In genomic region chr4:10115271-10115656, GRCh38 we compare ENCODE assay signal across 8 cellular contexts. TPM values are rescaled to one million over a fixed set of nuclear protein-coding genes. Genes with fewer than 3 reads are reported as not detected.
A peak's percentile ranks its signal among the peaks of the same experiment; 100 is the strongest.
DNase-seq lines count a peak whose midpoint lies in the region; ATAC-seq and TF ChIP-seq lines count a peak whose summit lies in the region.

No MANE protein-coding gene starts in this region.

- H3K4me1 ChIP-seq in iPS-18a (ENCODE audit: control insufficient read depth, low read depth, low read length): peaks cover 43% of the 10 kb centered on the region
- H3K4me1 ChIP-seq in stomach: peaks cover 37 to 79% (median 71%) of the 10 kb centered on the region in 4 donors

- peak overlapping the region; percentile 93 to 95 for H3K4me3 Mint-ChIP-seq in activated T-cell treated with anti-CD3 and anti-CD28 coated beads, Interleukin-2, amount 50 U/mL, for 72 hours
- H3K4me3 Mint-ChIP-seq in activated T-helper 1 cell treated with anti-CD3 and anti-CD28 coated beads, Interleukin-12 subunit alpha, Interleukin-12 subunit beta, Interleukin-2, Interleukin-4 antibody, amounts not matched to agents 30 ng/mL and 10 ng/mL and 1 ng/mL, durations not matched to agents 14 hours and 24 hours and 36 hours: peak overlapping the region; percentile 97

- peaks cover 16 to 35% of the 10 kb centered on the region in 2 donors for H3K36me3 Mint-ChIP-seq in activated T-cell treated with anti-CD3 and anti-CD28 coated beads, Interleukin-2, amount 50 U/mL, for 72 hours (ENCODE audit: insufficient read depth in 2 of 2)
- peaks cover 55% of the 10 kb centered on the region for H3K36me3 Mint-ChIP-seq in activated T-helper 1 cell treated with anti-CD3 and anti-CD28 coated beads, Interleukin-12 subunit alpha, Interleukin-12 subunit beta, Interleukin-2, Interleukin-4 antibody, amounts not matched to agents 30 ng/mL and 10 ng/mL and 1 ng/mL, durations not matched to agents 14 hours and 24 hours and 36 hours (ENCODE audit: low read depth)

- H3K27ac Mint-ChIP-seq in activated T-cell treated with anti-CD3 and anti-CD28 coated beads, Interleukin-2, amount 50 U/mL, for 72 hours: peak overlapping the region; percentile 90
- peak overlapping the region; percentile 95 for H3K27ac Mint-ChIP-seq in activated T-helper 1 cell treated with anti-CD3 and anti-CD28 coated beads, Interleukin-12 subunit alpha, Interleukin-12 subunit beta, Interleukin-2, Interleukin-4 antibody, amounts not matched to agents 30 ng/mL and 10 ng/mL and 1 ng/mL, durations not matched to agents 14 hours and 24 hours and 36 hours

- 14 to 51% (median 43%) methylated on average over 8 of the region's 8 CpGs for WGBS in stomach, 5 donors

- peak overlapping the region; percentile 78 for H3K9ac ChIP-seq in iPS-18a (ENCODE audit: low read length)

- no peak for TF ChIP-seq POLR2A in stomach (IDR thresholded peaks at IDR 0.05)

- H3K36me3 ChIP-seq in iPS-18a (ENCODE audit: control insufficient read depth, low read depth, low read length) (peaks cover 54% of the 10 kb centered on the region), stomach (peaks cover 40 to 52% (median 49%) of the 10 kb centered on the region in 4 donors)

- DNase-seq in activated T-cell treated with anti-CD3 and anti-CD28 coated beads, Interleukin-2, amount 50 U/mL, for 72 hours: no peak
- no peak for DNase-seq in activated T-cell treated with anti-CD3 and anti-CD28 coated beads, Interleukin-2, amount 50 U/mL, for 48 hours
- no peak for DNase-seq in activated T-helper 1 cell treated with anti-CD3 and anti-CD28 coated beads, Interleukin-12 subunit alpha, Interleukin-12 subunit beta, Interleukin-2, Interleukin-4 antibody, amounts not matched to agents 30 ng/mL and 10 ng/mL and 1 ng/mL, durations not matched to agents 14 hours and 24 hours and 36 hours (ENCODE audit: low spot score)
- DNase-seq in stomach: no peak
- no peak for DNase-seq in H4 (ENCODE audit: low spot score)

- intact Hi-C loops in activated T-helper 1 cell treated with anti-CD3 and anti-CD28 coated beads, Interleukin-12 subunit alpha, Interleukin-12 subunit beta, Interleukin-2, Interleukin-4 antibody, amounts not matched to agents 30 ng/mL and 10 ng/mL and 1 ng/mL, durations not matched to agents 14 hours and 24 hours and 36 hours (cut with micrococcal nuclease): loop anchor here (10.0 kb wide), 2 partner anchors 510 to 1910 kb away; no protein-coding TSS in a partner anchor
- intact Hi-C loops in stomach (cut with DNase I; ENCODE audit: low total_unique reads): no loop called here

- H3K4me3 ChIP-seq in iPS-18a (ENCODE audit: low read length) (peak overlapping the region; percentile 87), stomach (peak overlapping the region; percentile 70 to 96 (median 94))

- no peak for ATAC-seq in activated T-cell treated with anti-CD3 and anti-CD28 coated beads, Interleukin-2, amount 50 U/mL, for 72 hours (replicated peaks in 1 of 2)
- ATAC-seq in GM21381 (IDR thresholded peaks at IDR 0.05; ENCODE audit: unreplicated experiment) (no peak), HG03095 (IDR thresholded peaks at IDR 0.05; ENCODE audit: unreplicated experiment) (no peak)

- no peaks in the 10 kb centered on the region for H3K9me3 Mint-ChIP-seq in activated T-cell treated with anti-CD3 and anti-CD28 coated beads, Interleukin-2, amount 50 U/mL, for 72 hours
- no peaks in the 10 kb centered on the region for H3K9me3 Mint-ChIP-seq in activated T-helper 1 cell treated with anti-CD3 and anti-CD28 coated beads, Interleukin-12 subunit alpha, Interleukin-12 subunit beta, Interleukin-2, Interleukin-4 antibody, amounts not matched to agents 30 ng/mL and 10 ng/mL and 1 ng/mL, durations not matched to agents 14 hours and 24 hours and 36 hours

- TF ChIP-seq EP300 in stomach (IDR thresholded peaks at IDR 0.05): no peak

- H3K9me3 ChIP-seq in iPS-18a (ENCODE audit: control insufficient read depth, low read depth, low read length) (no peaks in the 10 kb centered on the region), stomach (no peaks in the 10 kb centered on the region)

- H3K27me3 ChIP-seq in iPS-18a (ENCODE audit: control insufficient read depth, insufficient read depth, low read length): no peaks in the 10 kb centered on the region
- no peaks in the 10 kb centered on the region for H3K27me3 ChIP-seq in stomach

- H3K4me1 Mint-ChIP-seq in activated T-cell treated with anti-CD3 and anti-CD28 coated beads, Interleukin-2, amount 50 U/mL, for 72 hours (ENCODE audit: low read depth): peaks cover 86% of the 10 kb centered on the region
- H3K4me1 Mint-ChIP-seq in activated T-helper 1 cell treated with anti-CD3 and anti-CD28 coated beads, Interleukin-12 subunit alpha, Interleukin-12 subunit beta, Interleukin-2, Interleukin-4 antibody, amounts not matched to agents 30 ng/mL and 10 ng/mL and 1 ng/mL, durations not matched to agents 14 hours and 24 hours and 36 hours (ENCODE audit: low read depth): peaks cover 86% of the 10 kb centered on the region

- no peak for TF ChIP-seq CTCF in stomach (IDR thresholded peaks at IDR 0.05)

- no peaks in the 10 kb centered on the region for H3K27me3 Mint-ChIP-seq in activated T-cell treated with anti-CD3 and anti-CD28 coated beads, Interleukin-2, amount 50 U/mL, for 72 hours (ENCODE audit: low read depth)
- H3K27me3 Mint-ChIP-seq in activated T-helper 1 cell treated with anti-CD3 and anti-CD28 coated beads, Interleukin-12 subunit alpha, Interleukin-12 subunit beta, Interleukin-2, Interleukin-4 antibody, amounts not matched to agents 30 ng/mL and 10 ng/mL and 1 ng/mL, durations not matched to agents 14 hours and 24 hours and 36 hours (ENCODE audit: insufficient read depth): no peaks in the 10 kb centered on the region

- H3K27ac ChIP-seq in iPS-18a (ENCODE audit: low read length) (no peak overlapping the region), stomach (peak overlapping the region; percentile 94 to 99 (median 97))

RNA-seq across cellular contexts. Expression of gene WDR1, which starts 1.3 kb away (rescaled TPM):
- 100 to 1,000 TPM; 304 to 326 TPM for total RNA-seq in activated T-cell treated with anti-CD3 and anti-CD28 coated beads, Interleukin-2, amount 50 U/mL, for 72 hours
- 449 and 453 TPM in 2 replicates for total RNA-seq in activated T-helper 1 cell treated with anti-CD3 and anti-CD28 coated beads, Interleukin-12 subunit alpha, Interleukin-12 subunit beta, Interleukin-2, Interleukin-4 antibody, amounts not matched to agents 30 ng/mL and 10 ng/mL and 1 ng/mL, durations not matched to agents 14 hours and 24 hours and 36 hours
- total RNA-seq in stomach: 100 to 1,000 TPM in 3 of 5 donors, 10 to 100 TPM in 2; 52.4 to 167 (median 104) TPM
- polyA plus RNA-seq in stomach: 100 to 1,000 TPM in 2 of 3 donors, 10 to 100 TPM in 1; 91.2 to 145 (median 115) TPM
- total RNA-seq in H4 (2014; rRNA removed; shearing (Covaris generic)): 189 and 209 TPM in 2 replicates
